19 cellular contexts compared by ENCODE assay signal in genomic region chr10:93287775-93288174, GRCh38.
A peak's percentile ranks its signal among the peaks of the same experiment; 100 is the strongest.
DNase-seq lines count a peak whose midpoint lies in the region; ATAC-seq, FAIRE-seq and TF ChIP-seq lines count a peak whose summit lies in the region.
"Had no signal": no experiment of that assay in that cellular context is flagged by ENCODE, and none has a peak within 500 bp of the region (broad histone marks: within the 10 kb centered on the region; RNA-seq: fewer than 3 reads in every experiment).

No MANE protein-coding gene starts in this region.

- no peak for TF ChIP-seq CTCF in H1 (IDR thresholded peaks at IDR 0.05; ENCODE audit: control extremely low read depth in 1 of 3, insufficient read depth in 1 of 3, low read depth in 1 of 3, low read length in 3 of 3)
- no peak for TF ChIP-seq CTCF in omental fat pad (IDR thresholded peaks at IDR 0.05)

- H3K4me3 ChIP-seq in HUES48 (ENCODE audit: low read depth, low read length) (no peak overlapping the region), H1 (ENCODE audit: extremely low read depth in 1 of 4, insufficient read depth in 2 of 4, low read depth in 3 of 4, low read length in 4 of 4) (no peak overlapping the region)
- H3K4me3 ChIP-seq in CD4-positive, alpha-beta memory T cell (ENCODE audit: low read length in 2 of 2), result no peak overlapping the region
- H3K4me3 ChIP-seq: MG63 had no signal

- H2BK12ac ChIP-seq in H1 (ENCODE audit: low read depth, low read length), result peak overlapping the region; percentile 96; the same call in 1 of the 2 replicates

- H3K4me1 ChIP-seq in HUES48 (ENCODE audit: control insufficient read depth, insufficient read depth, low read length) (peaks cover 5% of the 10 kb centered on the region), H1 (replicated peaks in 1 of 4; ENCODE audit: control insufficient read depth in 3 of 4, insufficient read depth in 4 of 4, low read length in 3 of 4) (peaks cover 0 to 8% (median 3%) of the 10 kb centered on the region in 4 experiments; a peak in 5 of 7 replicates)
- no peaks in the 10 kb centered on the region for H3K4me1 ChIP-seq in CD4-positive, alpha-beta memory T cell (ENCODE audit: insufficient read depth, low read length)

- H3K4me1 Mint-ChIP-seq in CD4-positive, alpha-beta memory T cell, result no peaks in the 10 kb centered on the region
- no peaks in the 10 kb centered on the region for H3K4me1 Mint-ChIP-seq in activated CD4-positive, alpha-beta memory T cell treated with anti-CD3 and anti-CD28 coated beads for 36 hours (ENCODE audit: low read depth)

- POLR2A ChIA-PET in H1 (lab: Charles Lee; ENCODE audit: partially characterized antibody), result no interaction called here
- POLR2A ChIA-PET in CD4-positive, alpha-beta memory T cell (lab: Charles Lee; ENCODE audit: partially characterized antibody), result interaction anchor here (0.6 kb wide), 1 partner anchor 224 kb away, joined by 3 read pairs; no protein-coding TSS in a partner anchor
- POLR2A ChIA-PET in activated CD4-positive, alpha-beta memory T cell treated with anti-CD3 and anti-CD28 coated beads for 36 hours (lab: Charles Lee), result no interaction called here

- no peak overlapping the region for H4K8ac ChIP-seq in H1 (ENCODE audit: extremely low read depth, insufficient read depth, low read length)

- TF ChIP-seq RAD21 in H1 (IDR thresholded peaks at IDR 0.05 in 1 of 2, conservative IDR thresholded peaks at IDR 0.05 in 1 of 2; ENCODE audit: low read depth in 2 of 2, low read length in 2 of 2), result peak in 1 of 2 experiments; percentile 3; a peak in 1 of 4 replicates

- H2BK120ac ChIP-seq in H1 (replicated peaks; ENCODE audit: low read depth, low read length), result peak overlapping the region; percentile 99

- H3K4me3 Mint-ChIP-seq in CD4-positive, alpha-beta memory T cell, result no peak overlapping the region
- H3K4me3 Mint-ChIP-seq in activated CD4-positive, alpha-beta memory T cell treated with anti-CD3 and anti-CD28 coated beads for 36 hours, result no peak overlapping the region
- H3K4me3 Mint-ChIP-seq: B cell; CD4-positive, alpha-beta T cell had no signal

- no peak overlapping the region for H3K27ac Mint-ChIP-seq in CD4-positive, alpha-beta memory T cell
- H3K27ac Mint-ChIP-seq in activated CD4-positive, alpha-beta memory T cell treated with anti-CD3 and anti-CD28 coated beads for 36 hours, result no peak overlapping the region
- H3K27ac Mint-ChIP-seq: B cell; CD4-positive, alpha-beta T cell had no signal

- no peaks in the 10 kb centered on the region for H3K27me3 ChIP-seq in HUES48 (ENCODE audit: control insufficient read depth, insufficient read depth, low read length)
- H3K27me3 ChIP-seq in H1 (replicated peaks in 1 of 4; ENCODE audit: control insufficient read depth in 3 of 4, extremely low read depth in 1 of 4, insufficient read depth in 3 of 4, low read length in 3 of 4), result no peaks in the 10 kb centered on the region; a peak in 1 of 7 replicates
- no peaks in the 10 kb centered on the region for H3K27me3 ChIP-seq in CD4-positive, alpha-beta memory T cell (ENCODE audit: insufficient read depth, low read length)
- H3K27me3 ChIP-seq: MG63 had no signal

- no peak for TF ChIP-seq POLR2A in H1 (IDR thresholded peaks at IDR 0.05; ENCODE audit: control extremely low read depth in 1 of 2, low read depth in 2 of 2, low read length in 2 of 2)

- no peaks in the 10 kb centered on the region for H3K23me2 ChIP-seq in H1 (ENCODE audit: low read depth, low read length)

- DNase-seq in H1 (ENCODE audit: low read depth in 1 of 2, low spot score in 2 of 2) (no peak), left kidney (ENCODE audit: low read depth, low spot score) (peak; percentile 50), retina (peak; percentile 13), omental fat pad (ENCODE audit: low spot score) (no peak)
- no peak for DNase-seq in central memory CD4-positive, alpha-beta T cell
- no peak for DNase-seq in CD4-positive, alpha-beta memory T cell
- no peak for DNase-seq in activated CD4-positive, alpha-beta memory T cell treated with anti-CD3 and anti-CD28 coated beads for 36 hours
- DNase-seq: ACHN; CD4-positive, alpha-beta T cell; MG63; NCI-H1092 treated with DMSO at 0.1 percent for 48 hours; NCI-H1694; NCI-H69; NK-92 treated with Interleukin-12 subunit alpha and Interleukin-12 subunit beta, amount 100 ng/mL, for 24 hours; OCI-M1; RPMI8226 had no signal

- no peaks in the 10 kb centered on the region for H3K36me3 Mint-ChIP-seq in CD4-positive, alpha-beta memory T cell
- no peaks in the 10 kb centered on the region for H3K36me3 Mint-ChIP-seq in activated CD4-positive, alpha-beta memory T cell treated with anti-CD3 and anti-CD28 coated beads for 36 hours

- H3K79me2 ChIP-seq in H1 (ENCODE audit: control insufficient read depth in 1 of 2, insufficient read depth in 2 of 2, low read length in 2 of 2), result no peaks in the 10 kb centered on the region

- peak overlapping the region; percentile 99 for H2BK5ac ChIP-seq in H1 (ENCODE audit: low read depth, low read length)

- H3K27me3 Mint-ChIP-seq in CD4-positive, alpha-beta memory T cell, result peaks cover 0 to 2% of the 10 kb centered on the region in 2 donors
- no peaks in the 10 kb centered on the region for H3K27me3 Mint-ChIP-seq in activated CD4-positive, alpha-beta memory T cell treated with anti-CD3 and anti-CD28 coated beads for 36 hours
- H3K27me3 Mint-ChIP-seq: B cell; CD4-positive, alpha-beta T cell had no signal

- CTCF ChIA-PET in H1 (lab: Charles Lee; ENCODE audit: partially characterized antibody), result interaction anchor here (0.7 to 4.8 kb wide), 7 partner anchors 15 to 207 kb away, joined by 3 to 16 read pairs (median 4); no protein-coding TSS in a partner anchor
- CTCF ChIA-PET in CD4-positive, alpha-beta memory T cell (lab: Charles Lee; ENCODE audit: partially characterized antibody), result interaction anchor here (0.6 to 2.3 kb wide), 9 partner anchors 9 to 962 kb away, joined by 3 to 13 read pairs (median 3); no protein-coding TSS in a partner anchor
- CTCF ChIA-PET in activated CD4-positive, alpha-beta memory T cell treated with anti-CD3 and anti-CD28 coated beads for 36 hours (lab: Charles Lee), result interaction anchor here (0.7 to 1.5 kb wide), 3 partner anchors 172 to 224 kb away, joined by 3 to 4 read pairs (median 3); no protein-coding TSS in a partner anchor

- H3K56ac ChIP-seq in H1 (replicated peaks; ENCODE audit: insufficient read length, low read depth, low read length), result no peak overlapping the region

- H3K9me3 ChIP-seq in HUES48 (ENCODE audit: control insufficient read depth, insufficient read depth, low read length), result no peaks in the 10 kb centered on the region
- H3K9me3 ChIP-seq in H1 (ENCODE audit: insufficient read depth in 2 of 2, low read depth in 1 of 2, low read length in 1 of 2), result no peaks in the 10 kb centered on the region
- no peaks in the 10 kb centered on the region for H3K9me3 ChIP-seq in CD4-positive, alpha-beta memory T cell (ENCODE audit: control insufficient read depth in 1 of 2, low read length in 2 of 2)
- H3K9me3 ChIP-seq: MG63 had no signal

- no peaks in the 10 kb centered on the region for H4K20me1 ChIP-seq in H1 (replicated peaks in 1 of 2; ENCODE audit: control insufficient read depth in 1 of 2, insufficient read depth in 2 of 2, low read length in 2 of 2)

- no peak overlapping the region for H2AFZ ChIP-seq in H1 (ENCODE audit: low read length)

- peak overlapping the region; percentile 80 for H4K5ac ChIP-seq in H1 (ENCODE audit: insufficient read length, low read depth, low read length)

- ATAC-seq in omental fat pad (ENCODE audit: low FRiP score), result no peak

- H3K4ac ChIP-seq in H1 (replicated peaks; ENCODE audit: insufficient read length, low read depth, low read length), result peak overlapping the region; percentile 16

- no peak overlapping the region for H2BK15ac ChIP-seq in H1 (ENCODE audit: low read length)

- peak; percentile 57 for FAIRE-seq in H1 (lab: Jason Lieb, UNC)

- H3K23ac ChIP-seq in H1 (ENCODE audit: insufficient read length), result no peak overlapping the region

- H3K27ac ChIP-seq in HUES48 (ENCODE audit: low read depth, low read length), result peak overlapping the region; percentile 71
- H3K27ac ChIP-seq in H1 (ENCODE audit: low read depth, low read length), result peak overlapping the region; percentile 35; the same call in 1 of the 2 replicates
- H3K27ac ChIP-seq in CD4-positive, alpha-beta memory T cell (ENCODE audit: low read depth, low read length), result no peak overlapping the region
- H3K27ac ChIP-seq: KMS-11 had no signal

- intact Hi-C loops in CD4-positive, alpha-beta memory T cell (cut with micrococcal nuclease), result loop anchor here (5.0 kb wide), 1 partner anchor 320 kb away; no protein-coding TSS in a partner anchor
- intact Hi-C loops in activated CD4-positive, alpha-beta memory T cell treated with anti-CD3 and anti-CD28 coated beads for 36 hours (cut with micrococcal nuclease), result loop anchor here (10.0 kb wide), 1 partner anchor 323 kb away; no protein-coding TSS in a partner anchor

- peak overlapping the region; percentile 7; the same call in 1 of the 2 replicates for H3K9ac ChIP-seq in HUES48 (ENCODE audit: low read depth, low read length)
- H3K9ac ChIP-seq in H1 (replicated peaks in 1 of 4; ENCODE audit: extremely low read depth in 1 of 4, low read depth in 3 of 4, low read length in 3 of 4), result no peak overlapping the region; a peak in 1 of 7 replicates
- H3K9ac ChIP-seq: KMS-11 had no signal

- WGBS in H1 (ENCODE audit: extremely low coverage in 1 of 2, insufficient coverage in 1 of 2, insufficient read length in 1 of 2, insufficient replicate concordance in 2 of 2, low coverage in 1 of 2, low lambda C conversion rate in 2 of 2, missing lambda C conversion rate in 1 of 2), 2 experiments, result 91% methylated on average over 1 of the region's 1 CpG; no CpG with 5 or more reads in 1 of the 2 experiments

- H2AK5ac ChIP-seq in H1 (ENCODE audit: low read depth, low read length), result peak overlapping the region; percentile 95

- peak overlapping the region; percentile 96 for H3K18ac ChIP-seq in H1 (ENCODE audit: extremely low read depth, low read length)

- no peak for TF ChIP-seq EP300 in H1 (IDR thresholded peaks at IDR 0.05; ENCODE audit: borderline replicate concordance in 1 of 2, low read depth in 2 of 2, low read length in 2 of 2)

- peak overlapping the region; percentile 75 for H4K91ac ChIP-seq in H1 (replicated peaks; ENCODE audit: insufficient read length, low read length)

- H3K79me1 ChIP-seq in H1 (ENCODE audit: low read depth, low read length), result no peaks in the 10 kb centered on the region; the same call in 1 of the 2 replicates

- no peak overlapping the region for H3K14ac ChIP-seq in H1 (ENCODE audit: insufficient read length)

- H3K36me3 ChIP-seq in HUES48 (ENCODE audit: control insufficient read depth, insufficient read depth, low read length), result no peaks in the 10 kb centered on the region
- H3K36me3 ChIP-seq in H1 (ENCODE audit: control insufficient read depth in 2 of 4, insufficient read depth in 4 of 4, low read length in 3 of 4), result 0 out of 8 replicates have a peak, but pooled peaks cover 0 to 5% (median 0%) of the 10 kb centered on the region in 4 experiments
- H3K36me3 ChIP-seq in CD4-positive, alpha-beta memory T cell (ENCODE audit: insufficient read depth, low read length), result no peaks in the 10 kb centered on the region
- H3K36me3 ChIP-seq: MG63 had no signal

- H3K4me2 ChIP-seq in H1 (ENCODE audit: insufficient read depth in 1 of 2, low read depth in 2 of 2, low read length in 2 of 2), result no peak overlapping the region
- H3K4me2 ChIP-seq: KMS-11 had no signal

- no peaks in the 10 kb centered on the region for H3K9me3 Mint-ChIP-seq in CD4-positive, alpha-beta memory T cell
- H3K9me3 Mint-ChIP-seq in activated CD4-positive, alpha-beta memory T cell treated with anti-CD3 and anti-CD28 coated beads for 36 hours, result no peaks in the 10 kb centered on the region
- H3K9me3 Mint-ChIP-seq: CD4-positive, alpha-beta T cell had no signal

- H2BK20ac ChIP-seq in H1 (ENCODE audit: low read length), result peak overlapping the region; percentile 86; the same call in 1 of the 2 replicates

Comparison
In these comparisons a context has a peak if more than half of its experiments do, and no peak if none do; other contexts are left out.
1. DNase-seq: peak in left kidney (single experiment) and retina (single experiment); none in H1 (0 of 2), omental fat pad (single experiment), central memory CD4-positive, alpha-beta T cell (single experiment), CD4-positive, alpha-beta memory T cell (0 of 5) and activated CD4-positive, alpha-beta memory T cell treated with anti-CD3 and anti-CD28 coated beads for 36 hours (single experiment).